In the genomic region with DNA sequence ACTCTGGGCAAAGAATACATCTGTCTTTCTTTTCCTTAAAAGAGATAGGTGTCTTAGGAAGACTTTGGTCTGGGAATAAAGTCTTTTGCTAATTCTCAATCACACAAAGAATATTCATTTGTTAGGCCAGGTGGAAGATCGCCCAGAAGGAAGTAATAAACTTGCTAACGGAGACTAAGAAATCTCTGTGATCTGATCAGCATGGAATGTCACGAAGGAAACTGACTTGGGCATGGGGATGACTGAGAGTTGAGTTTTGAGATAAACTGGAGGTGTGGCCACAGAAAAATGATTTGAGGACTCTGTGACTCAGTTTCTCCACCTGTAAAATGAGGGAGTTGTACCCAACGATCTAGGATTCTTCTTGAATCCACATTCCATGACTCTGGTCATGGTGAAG, we compare ENCODE assay signal across 17 cellular contexts.
DNase-seq lines count a peak whose midpoint lies in the region; ATAC-seq and TF ChIP-seq lines count a peak whose summit lies in the region.
"Had no signal": no experiment of that assay in that cellular context is flagged by ENCODE, and none has a peak within 500 bp of the region (broad histone marks: within the 10 kb centered on the region; RNA-seq: fewer than 3 reads in every experiment).

No MANE protein-coding gene starts in this region.

- TF ChIP-seq CTCF in AG09309 (IDR thresholded peaks at IDR 0.05; ENCODE audit: control insufficient read depth, insufficient read depth, low read depth, low read length, missing control alignments) (no peak), PC-3 (conservative IDR thresholded peaks at IDR 0.05; ENCODE audit: low read depth, low read length) (no peak), fibroblast of mammary gland (conservative IDR thresholded peaks at IDR 0.05; ENCODE audit: control insufficient read depth, insufficient read depth, low read depth, low read length) (no peak)

- H3K36me3 Mint-ChIP-seq in activated CD4-positive, alpha-beta memory T cell treated with anti-CD3 and anti-CD28 coated beads, Interleukin-2, amount 10 ng/mL, durations not matched to agents 7 days and 5 days (ENCODE audit: low read depth) = no peaks in the 10 kb centered on the region
- no peaks in the 10 kb centered on the region for H3K36me3 Mint-ChIP-seq in activated CD4-positive, alpha-beta memory T cell treated with anti-CD3 and anti-CD28 coated beads for 36 hours

- H3K4me1 Mint-ChIP-seq in activated CD4-positive, alpha-beta memory T cell treated with anti-CD3 and anti-CD28 coated beads, Interleukin-2, amount 10 ng/mL, durations not matched to agents 7 days and 5 days = no peaks in the 10 kb centered on the region
- no peaks in the 10 kb centered on the region for H3K4me1 Mint-ChIP-seq in activated CD4-positive, alpha-beta memory T cell treated with anti-CD3 and anti-CD28 coated beads for 36 hours (ENCODE audit: low read depth)

- peaks cover 7% of the 10 kb centered on the region for H3K27me3 Mint-ChIP-seq in activated CD4-positive, alpha-beta memory T cell treated with anti-CD3 and anti-CD28 coated beads, Interleukin-2, amount 10 ng/mL, durations not matched to agents 7 days and 5 days
- H3K27me3 Mint-ChIP-seq in activated CD4-positive, alpha-beta memory T cell treated with anti-CD3 and anti-CD28 coated beads for 36 hours = peaks cover 3% of the 10 kb centered on the region

- no peaks in the 10 kb centered on the region for H3K9me3 Mint-ChIP-seq in activated CD4-positive, alpha-beta memory T cell treated with anti-CD3 and anti-CD28 coated beads, Interleukin-2, amount 10 ng/mL, durations not matched to agents 7 days and 5 days
- no peaks in the 10 kb centered on the region for H3K9me3 Mint-ChIP-seq in activated CD4-positive, alpha-beta memory T cell treated with anti-CD3 and anti-CD28 coated beads for 36 hours
- H3K9me3 Mint-ChIP-seq: nephron progenitor cell had no signal

- H3K27me3 ChIP-seq in PC-3 (ENCODE audit: low read length) (no peaks in the 10 kb centered on the region), rectal smooth muscle tissue (ENCODE audit: control insufficient read depth, insufficient read depth, low read length) (no peaks in the 10 kb centered on the region)
- H3K27me3 ChIP-seq: Peyer's patch had no signal

- no peaks in the 10 kb centered on the region for H4K20me1 ChIP-seq in PC-3 (ENCODE audit: low read length)

- intact Hi-C loops in PC-3 (cut with micrococcal nuclease) = no loop called here
- intact Hi-C loops in activated CD4-positive, alpha-beta memory T cell treated with anti-CD3 and anti-CD28 coated beads for 36 hours (cut with micrococcal nuclease) = no loop called here

- H3K4me1 ChIP-seq in PC-3 (ENCODE audit: insufficient read depth, low read length) = peaks cover 12% of the 10 kb centered on the region
- peaks cover 20% of the 10 kb centered on the region for H3K4me1 ChIP-seq in rectal smooth muscle tissue (ENCODE audit: control insufficient read depth, insufficient read depth, low read length)
- H3K4me1 ChIP-seq: Peyer's patch had no signal

- peak overlapping the region; percentile 48; the same call in 1 of the 2 replicates for H2AFZ ChIP-seq in PC-3 (ENCODE audit: low read length)

- H3K27ac ChIP-seq in PC-3 (ENCODE audit: low read length) = peak overlapping the region; percentile 74
- peak overlapping the region; percentile 98 for H3K27ac ChIP-seq in rectal smooth muscle tissue (ENCODE audit: low read depth, low read length)
- H3K27ac ChIP-seq: KMS-11 had no signal

- H3K4me3 Mint-ChIP-seq in activated CD4-positive, alpha-beta memory T cell treated with anti-CD3 and anti-CD28 coated beads, Interleukin-2, amount 10 ng/mL, durations not matched to agents 7 days and 5 days = no peak overlapping the region
- H3K4me3 Mint-ChIP-seq in activated CD4-positive, alpha-beta memory T cell treated with anti-CD3 and anti-CD28 coated beads for 36 hours = no peak overlapping the region
- H3K4me3 Mint-ChIP-seq: nephron progenitor cell had no signal

- no peaks in the 10 kb centered on the region for H3F3A ChIP-seq in PC-3 (ENCODE audit: low read length, unreplicated experiment)

- H3K9ac ChIP-seq in PC-3 (ENCODE audit: low read length) = peak overlapping the region; percentile 35; the same call in 1 of the 2 replicates
- no peak overlapping the region for H3K9ac ChIP-seq in rectal smooth muscle tissue (ENCODE audit: low read length)
- H3K9ac ChIP-seq: KMS-11 had no signal

- H3K4me3 ChIP-seq in AG09309 (ENCODE audit: control insufficient read depth, low read depth, low read length) (no peak overlapping the region), PC-3 (ENCODE audit: low read length) (no peak overlapping the region), fibroblast of mammary gland (ENCODE audit: control insufficient read depth, low read depth, low read length) (no peak overlapping the region), rectal smooth muscle tissue (ENCODE audit: low read length) (no peak overlapping the region)
- H3K4me3 ChIP-seq: GM12878, Peyer's patch had no signal

- no peaks in the 10 kb centered on the region for H3K9me2 ChIP-seq in PC-3 (replicated peaks; ENCODE audit: low read length)

- peak; percentile 82 for ATAC-seq in PC-3
- ATAC-seq: GM12878 had no signal

- no peaks in the 10 kb centered on the region for H3K9me3 ChIP-seq in PC-3 (ENCODE audit: low read length)
- H3K9me3 ChIP-seq: Peyer's patch had no signal

- no TSS peak for BruUV-seq in PC-3 (replicated peaks; lab: Mats Ljungman, UMichigan)

- CTCF ChIA-PET in PC-3 (lab: Charles Lee) = no interaction called here
- CTCF ChIA-PET in activated CD4-positive, alpha-beta memory T cell treated with anti-CD3 and anti-CD28 coated beads, Interleukin-2, amount 10 ng/mL, durations not matched to agents 7 days and 5 days (lab: Charles Lee) = no interaction called here
- CTCF ChIA-PET in activated CD4-positive, alpha-beta memory T cell treated with anti-CD3 and anti-CD28 coated beads for 36 hours (lab: Charles Lee) = no interaction called here

- DNase-seq in AG09309 (ENCODE audit: low read depth) (peak; percentile 24), PC-3 (peak; percentile 58), fibroblast of mammary gland (ENCODE audit: low read depth) (peak; percentile 45), activated gamma-delta T cell (lab: John Stamatoyannopoulos, UW) (no peak)
- DNase-seq in activated CD4-positive, alpha-beta memory T cell treated with anti-CD3 and anti-CD28 coated beads, Interleukin-2, amount 10 ng/mL, durations not matched to agents 7 days and 5 days = no peak
- no peak for DNase-seq in stimulated activated CD4-positive, alpha-beta T cell treated with anti-CD3 and anti-CD28 coated beads, Interleukin-1b, Interleukin-23, amount 100 ng/mL, for 48 hours
- no peak for DNase-seq in activated CD4-positive, alpha-beta memory T cell treated with anti-CD3 and anti-CD28 coated beads for 36 hours
- DNase-seq: activated CD4-positive, CD25-positive, alpha-beta regulatory T cell; activated T-cell treated with anti-CD3 and anti-CD28 coated beads for 4 hours; left cardiac atrium; NCI-H187; NCI-H526; nephron progenitor cell; Peyer's patch had no signal

- H3K36me3 ChIP-seq in PC-3 (ENCODE audit: low read depth, low read length) (no peaks in the 10 kb centered on the region), rectal smooth muscle tissue (ENCODE audit: control insufficient read depth, insufficient read depth, low read length) (no peaks in the 10 kb centered on the region)
- H3K36me3 ChIP-seq: Peyer's patch had no signal

- POLR2A ChIA-PET in PC-3 (lab: Charles Lee; ENCODE audit: unreplicated experiment) = no interaction called here
- POLR2A ChIA-PET in activated CD4-positive, alpha-beta memory T cell treated with anti-CD3 and anti-CD28 coated beads, Interleukin-2, amount 10 ng/mL, durations not matched to agents 7 days and 5 days (lab: Charles Lee) = no interaction called here
- POLR2A ChIA-PET in activated CD4-positive, alpha-beta memory T cell treated with anti-CD3 and anti-CD28 coated beads for 36 hours (lab: Charles Lee) = no interaction called here

- no peaks in the 10 kb centered on the region for H3K79me2 ChIP-seq in PC-3 (ENCODE audit: low read length)

- H3K4me2 ChIP-seq in PC-3 (ENCODE audit: low read length) = peak overlapping the region; percentile 34; the same call in 1 of the 2 replicates
- H3K4me2 ChIP-seq: KMS-11 had no signal

- H3K27ac Mint-ChIP-seq in activated CD4-positive, alpha-beta memory T cell treated with anti-CD3 and anti-CD28 coated beads, Interleukin-2, amount 10 ng/mL, durations not matched to agents 7 days and 5 days = no peak overlapping the region
- H3K27ac Mint-ChIP-seq in activated CD4-positive, alpha-beta memory T cell treated with anti-CD3 and anti-CD28 coated beads for 36 hours = no peak overlapping the region
- H3K27ac Mint-ChIP-seq: nephron progenitor cell had no signal

Comparison
In these comparisons a context has a peak if more than half of its experiments do, and no peak if none do; other contexts are left out.
1. DNase-seq: peak in AG09309 (single experiment), PC-3 (single experiment) and fibroblast of mammary gland (single experiment); none in activated CD4-positive, alpha-beta memory T cell treated with anti-CD3 and anti-CD28 coated beads, Interleukin-2, amount 10 ng/mL, durations not matched to agents 7 days and 5 days (single experiment), stimulated activated CD4-positive, alpha-beta T cell treated with anti-CD3 and anti-CD28 coated beads, Interleukin-1b, Interleukin-23, amount 100 ng/mL, for 48 hours (single experiment), activated CD4-positive, alpha-beta memory T cell treated with anti-CD3 and anti-CD28 coated beads for 36 hours (single experiment) and activated gamma-delta T cell (single experiment).